ENCODE assay signal across 24 cellular contexts in genomic region chr2:128796321-128796720, GRCh38.
DNase-seq lines count a peak whose midpoint lies in the region; ATAC-seq, FAIRE-seq and TF ChIP-seq lines count a peak whose summit lies in the region.
"Had no signal": no experiment of that assay in that cellular context is flagged by ENCODE, and none has a peak within 500 bp of the region (broad histone marks: within the 10 kb centered on the region; RNA-seq: fewer than 3 reads in every experiment).

No MANE protein-coding gene starts in this region.

- no peaks in the 10 kb centered on the region for H3K27me3 Mint-ChIP-seq in activated CD8-positive, alpha-beta memory T cell treated with anti-CD3 and anti-CD28 coated beads, Interleukin-2, amount 10 ng/mL, durations not matched to agents 7 days and 5 days
- peaks cover 2% of the 10 kb centered on the region for H3K27me3 Mint-ChIP-seq in endodermal cell (ENCODE audit: insufficient read depth)
- no peaks in the 10 kb centered on the region for H3K27me3 Mint-ChIP-seq in activated T-helper 2 cell treated with anti-CD3 and anti-CD28 coated beads, Interferon-gamma antibody, Interleukin-2, Interleukin-4, amounts not matched to agents 10 μg/mL and 5 μg/mL and 100 μg/mL, durations not matched to agents 14 hours and 24 hours and 36 hours (ENCODE audit: low read depth)
- H3K27me3 Mint-ChIP-seq: B cell; CD4-positive, CD25-positive, alpha-beta regulatory T cell had no signal

- 68 to 69% methylated on average over 4 of the region's 4 CpGs for WGBS in endodermal cell (ENCODE audit: insufficient coverage in 1 of 2, insufficient read length in 1 of 2), 2 experiments
- 63 to 64% methylated on average over 4 of the region's 4 CpGs for WGBS in sigmoid colon, 2 donors

- peak; percentile 22 for DNase-seq in activated CD8-positive, alpha-beta memory T cell treated with anti-CD3 and anti-CD28 coated beads, Interleukin-2, amount 10 ng/mL, durations not matched to agents 7 days and 5 days
- no peak for DNase-seq in activated CD8-positive, alpha-beta memory T cell treated with anti-CD3 and anti-CD28 coated beads, Interleukin-2, amount 50 U/mL, for 4 hours
- peak; percentile 25 for DNase-seq in endodermal cell
- DNase-seq in sigmoid colon = peak; percentile 19
- DNase-seq in urothelium cell line (ENCODE audit: low spot score) = no peak
- no peak for DNase-seq in cerebellar nuclear complex (lab: John Stamatoyannopoulos, UW)
- no peak for DNase-seq in activated T-helper 2 cell treated with anti-CD3 and anti-CD28 coated beads, Interferon-gamma antibody, Interleukin-2, Interleukin-4, amounts not matched to agents 10 μg/mL and 5 μg/mL and 100 μg/mL, durations not matched to agents 14 hours and 24 hours and 36 hours (ENCODE audit: low spot score)
- DNase-seq: Caco-2; CD4-positive, CD25-positive, alpha-beta regulatory T cell; CD8-positive, alpha-beta T cell; DMS153; DND-41; H9 had no signal

- H3K4me1 Mint-ChIP-seq in activated CD8-positive, alpha-beta memory T cell treated with anti-CD3 and anti-CD28 coated beads, Interleukin-2, amount 10 ng/mL, durations not matched to agents 7 days and 5 days = no peaks in the 10 kb centered on the region
- H3K4me1 Mint-ChIP-seq in endodermal cell = no peaks in the 10 kb centered on the region
- no peaks in the 10 kb centered on the region for H3K4me1 Mint-ChIP-seq in activated T-helper 2 cell treated with anti-CD3 and anti-CD28 coated beads, Interferon-gamma antibody, Interleukin-2, Interleukin-4, amounts not matched to agents 10 μg/mL and 5 μg/mL and 100 μg/mL, durations not matched to agents 14 hours and 24 hours and 36 hours (ENCODE audit: low read depth)
- H3K4me1 Mint-ChIP-seq: B cell; CD4-positive, CD25-positive, alpha-beta regulatory T cell had no signal

- TF ChIP-seq EP300 in sigmoid colon (IDR thresholded peaks at IDR 0.05) = no peak

- no peaks in the 10 kb centered on the region for H3K36me3 Mint-ChIP-seq in activated CD8-positive, alpha-beta memory T cell treated with anti-CD3 and anti-CD28 coated beads, Interleukin-2, amount 10 ng/mL, durations not matched to agents 7 days and 5 days
- no peaks in the 10 kb centered on the region for H3K36me3 Mint-ChIP-seq in endodermal cell (ENCODE audit: low read depth)
- H3K36me3 Mint-ChIP-seq in activated T-helper 2 cell treated with anti-CD3 and anti-CD28 coated beads, Interferon-gamma antibody, Interleukin-2, Interleukin-4, amounts not matched to agents 10 μg/mL and 5 μg/mL and 100 μg/mL, durations not matched to agents 14 hours and 24 hours and 36 hours (ENCODE audit: low read depth) = no peaks in the 10 kb centered on the region
- H3K36me3 Mint-ChIP-seq: CD4-positive, CD25-positive, alpha-beta regulatory T cell; CD8-positive, alpha-beta T cell had no signal

- no peak for ATAC-seq in activated CD8-positive, alpha-beta memory T cell treated with anti-CD3 and anti-CD28 coated beads, Interleukin-2, amount 10 ng/mL, durations not matched to agents 7 days and 5 days
- ATAC-seq in GM21717 (IDR thresholded peaks at IDR 0.05; ENCODE audit: unreplicated experiment) = no peak
- ATAC-seq: CD8-positive, alpha-beta T cell; GM23338; HCT116 had no signal

- no peak overlapping the region for H3K27ac ChIP-seq in endodermal cell (ENCODE audit: low read depth, low read length)
- H3K27ac ChIP-seq in sigmoid colon = no peak overlapping the region
- H3K27ac ChIP-seq: 22Rv1, BLaER1, C4-2B had no signal

- H3K27ac Mint-ChIP-seq in activated CD8-positive, alpha-beta memory T cell treated with anti-CD3 and anti-CD28 coated beads, Interleukin-2, amount 10 ng/mL, durations not matched to agents 7 days and 5 days = no peak overlapping the region
- no peak overlapping the region for H3K27ac Mint-ChIP-seq in endodermal cell
- no peak overlapping the region for H3K27ac Mint-ChIP-seq in activated T-helper 2 cell treated with anti-CD3 and anti-CD28 coated beads, Interferon-gamma antibody, Interleukin-2, Interleukin-4, amounts not matched to agents 10 μg/mL and 5 μg/mL and 100 μg/mL, durations not matched to agents 14 hours and 24 hours and 36 hours
- H3K27ac Mint-ChIP-seq: B cell; CD4-positive, CD25-positive, alpha-beta regulatory T cell; CD8-positive, alpha-beta T cell; GM23338; H9 had no signal

- intact Hi-C loops in sigmoid colon (cut with DNase I) = no loop called here
- intact Hi-C loops in activated T-helper 2 cell treated with anti-CD3 and anti-CD28 coated beads, Interferon-gamma antibody, Interleukin-2, Interleukin-4, amounts not matched to agents 10 μg/mL and 5 μg/mL and 100 μg/mL, durations not matched to agents 14 hours and 24 hours and 36 hours (cut with micrococcal nuclease) = no loop called here

- H3K4me3 Mint-ChIP-seq in activated CD8-positive, alpha-beta memory T cell treated with anti-CD3 and anti-CD28 coated beads, Interleukin-2, amount 10 ng/mL, durations not matched to agents 7 days and 5 days = no peak overlapping the region
- no peak overlapping the region for H3K4me3 Mint-ChIP-seq in endodermal cell
- H3K4me3 Mint-ChIP-seq in activated T-helper 2 cell treated with anti-CD3 and anti-CD28 coated beads, Interferon-gamma antibody, Interleukin-2, Interleukin-4, amounts not matched to agents 10 μg/mL and 5 μg/mL and 100 μg/mL, durations not matched to agents 14 hours and 24 hours and 36 hours (ENCODE audit: low read depth) = no peak overlapping the region
- H3K4me3 Mint-ChIP-seq: B cell; CD4-positive, CD25-positive, alpha-beta regulatory T cell; CD8-positive, alpha-beta T cell; GM23338; H9 had no signal

- CTCF ChIA-PET in activated CD8-positive, alpha-beta memory T cell treated with anti-CD3 and anti-CD28 coated beads, Interleukin-2, amount 10 ng/mL, durations not matched to agents 7 days and 5 days (lab: Charles Lee) = no interaction called here

- no peak overlapping the region for H3K9ac ChIP-seq in endodermal cell (ENCODE audit: extremely low read depth, low read length, poor library complexity, severe bottlenecking)
- H3K9ac ChIP-seq: BLaER1 had no signal

- H3K4me3 ChIP-seq in endodermal cell (ENCODE audit: low read length) (no peak overlapping the region), sigmoid colon (no peak overlapping the region)
- H3K4me3 ChIP-seq: BLaER1, GM23338 had no signal

- peak; percentile 52 for FAIRE-seq in urothelium cell line (lab: Jason Lieb, UNC)
- FAIRE-seq: A204.1, G401.6, GM12892, GM19239 had no signal

- H3K27me3 ChIP-seq in endodermal cell (ENCODE audit: control insufficient read depth, insufficient read depth, low read length, poor library complexity, severe bottlenecking) (no peaks in the 10 kb centered on the region), sigmoid colon (no peaks in the 10 kb centered on the region)
- H3K27me3 ChIP-seq: BLaER1 had no signal

- TF ChIP-seq CTCF in endodermal cell (conservative IDR thresholded peaks at IDR 0.05) = no peak
- TF ChIP-seq CTCF in sigmoid colon (IDR thresholded peaks at IDR 0.05) = no peak

- TF ChIP-seq POLR2A in sigmoid colon (IDR thresholded peaks at IDR 0.05) = no peak

- no peaks in the 10 kb centered on the region for H3K9me3 ChIP-seq in endodermal cell (ENCODE audit: control insufficient read depth, low read length)
- no peaks in the 10 kb centered on the region for H3K9me3 ChIP-seq in sigmoid colon
- H3K9me3 ChIP-seq: BLaER1, Caco-2 had no signal

- no peaks in the 10 kb centered on the region for H3K4me1 ChIP-seq in endodermal cell (ENCODE audit: control insufficient read depth, insufficient read depth, low read length)
- H3K4me1 ChIP-seq in sigmoid colon = no peaks in the 10 kb centered on the region
- H3K4me1 ChIP-seq: Caco-2 had no signal

- H3K36me3 ChIP-seq in endodermal cell (ENCODE audit: control insufficient read depth, insufficient read depth, low read length) (no peaks in the 10 kb centered on the region), sigmoid colon (no peaks in the 10 kb centered on the region)
- H3K36me3 ChIP-seq: BLaER1 had no signal

- no peaks in the 10 kb centered on the region for H3K9me3 Mint-ChIP-seq in activated CD8-positive, alpha-beta memory T cell treated with anti-CD3 and anti-CD28 coated beads, Interleukin-2, amount 10 ng/mL, durations not matched to agents 7 days and 5 days (ENCODE audit: low read depth)
- no peaks in the 10 kb centered on the region for H3K9me3 Mint-ChIP-seq in endodermal cell
- H3K9me3 Mint-ChIP-seq in activated T-helper 2 cell treated with anti-CD3 and anti-CD28 coated beads, Interferon-gamma antibody, Interleukin-2, Interleukin-4, amounts not matched to agents 10 μg/mL and 5 μg/mL and 100 μg/mL, durations not matched to agents 14 hours and 24 hours and 36 hours = no peaks in the 10 kb centered on the region
- H3K9me3 Mint-ChIP-seq: CD8-positive, alpha-beta T cell; GM23338; H9 had no signal

Comparison
In these comparisons a context has a peak if more than half of its experiments do, and no peak if none do; other contexts are left out.
1. DNase-seq: peak in activated CD8-positive, alpha-beta memory T cell treated with anti-CD3 and anti-CD28 coated beads, Interleukin-2, amount 10 ng/mL, durations not matched to agents 7 days and 5 days (single experiment), endodermal cell (single experiment) and sigmoid colon (single experiment); none in activated CD8-positive, alpha-beta memory T cell treated with anti-CD3 and anti-CD28 coated beads, Interleukin-2, amount 50 U/mL, for 4 hours (single experiment), urothelium cell line (single experiment), cerebellar nuclear complex (0 of 2) and activated T-helper 2 cell treated with anti-CD3 and anti-CD28 coated beads, Interferon-gamma antibody, Interleukin-2, Interleukin-4, amounts not matched to agents 10 μg/mL and 5 μg/mL and 100 μg/mL, durations not matched to agents 14 hours and 24 hours and 36 hours (single experiment).